ENCODE assay signal across 7 cellular contexts in the genomic region with DNA sequence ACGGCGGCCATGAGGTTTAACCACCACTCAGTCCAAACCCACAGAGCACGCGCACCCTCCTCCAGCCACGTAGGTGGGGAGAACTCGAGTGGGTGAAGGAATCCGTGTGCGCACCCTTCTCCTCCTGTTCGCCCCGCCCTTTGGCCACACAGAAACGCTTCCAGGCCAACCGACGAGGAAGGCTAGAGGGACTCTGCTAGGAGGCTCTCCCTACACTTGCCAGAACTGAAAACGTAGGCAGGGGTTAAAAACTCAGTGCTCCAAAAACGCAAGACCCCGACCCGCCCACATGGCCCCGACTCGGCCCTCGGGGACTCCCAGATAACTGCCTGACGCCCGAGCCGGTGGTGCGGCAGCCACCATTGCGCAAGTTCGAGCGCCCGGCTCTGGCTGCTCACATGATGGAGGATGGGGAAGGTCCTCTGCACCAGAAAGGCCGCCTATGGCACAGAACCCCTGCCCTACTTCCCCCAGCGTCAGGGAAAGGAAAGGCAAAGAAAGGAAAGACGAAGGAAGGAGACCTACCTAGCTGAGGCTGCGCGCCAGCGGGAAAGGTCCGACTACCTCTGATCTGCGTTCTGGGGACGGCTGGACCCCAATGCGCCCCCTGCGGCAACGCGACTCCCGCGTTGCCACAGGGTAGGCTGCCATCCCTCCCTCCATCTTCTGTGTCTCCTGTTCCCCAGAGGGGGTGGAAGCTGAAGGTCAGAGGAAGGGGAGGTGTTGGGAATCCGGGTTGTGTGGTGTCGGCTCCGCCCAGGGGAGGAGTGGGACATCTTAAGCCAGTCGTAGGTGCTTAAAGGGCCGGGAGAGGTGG.
DNase-seq lines count a peak whose midpoint lies in the region; ATAC-seq, FAIRE-seq and TF ChIP-seq lines count a peak whose summit lies in the region.

No MANE protein-coding gene starts in this region.

- H3K27ac ChIP-seq in lower lobe of right lung = peak overlapping the region; percentile 65
- H3K27ac ChIP-seq in uterus = peak overlapping the region; percentile 39 to 56

- H3K4me3 ChIP-seq in lower lobe of right lung = peak overlapping the region; percentile 50
- peak overlapping the region; percentile 45 to 52 for H3K4me3 ChIP-seq in uterus

- peak; percentile 92 for FAIRE-seq in GM19239 (lab: Jason Lieb, UNC)

- no peaks in the 10 kb centered on the region for H3K9me3 ChIP-seq in lower lobe of right lung
- H3K9me3 ChIP-seq in uterus = no peaks in the 10 kb centered on the region

- H3K36me3 ChIP-seq in lower lobe of right lung (no peaks in the 10 kb centered on the region), uterus (no peaks in the 10 kb centered on the region)

- H3K27me3 ChIP-seq in lower lobe of right lung (ENCODE audit: low read depth) = no peaks in the 10 kb centered on the region
- no peaks in the 10 kb centered on the region for H3K27me3 ChIP-seq in uterus

- H3K4me1 ChIP-seq in lower lobe of right lung = no peaks in the 10 kb centered on the region
- H3K4me1 ChIP-seq in uterus = no peaks in the 10 kb centered on the region

- TF ChIP-seq CTCF in lower lobe of right lung (IDR thresholded peaks at IDR 0.05) (no peak), uterus (IDR thresholded peaks at IDR 0.05) (no peak)

- ATAC-seq in HG03378 (IDR thresholded peaks at IDR 0.05; ENCODE audit: unreplicated experiment) = peak; percentile 51
- peak; percentile 92 to 93 for ATAC-seq in lower lobe of right lung

- no peak for TF ChIP-seq POLR2A in uterus (IDR thresholded peaks at IDR 0.05)

- intact Hi-C loops in lower lobe of right lung (cut with DNase I) = no loop called here
- intact Hi-C loops in uterus (cut with DNase I; ENCODE audit: low total_unique reads) = no loop called here

- no peak for DNase-seq in GM19239 (ENCODE audit: insufficient read length, low spot score)
- DNase-seq in NCI-H82 (lab: John Stamatoyannopoulos, UW) = peak; percentile 89
- peak; percentile 83 for DNase-seq in ecto neural progenitor cell (ENCODE audit: low spot score)
- DNase-seq in lower lobe of right lung = peak; percentile 62
- DNase-seq in uterus = peak in 1 of 2 donors; percentile 20
- no peak for DNase-seq in NCI-H2029 (lab: John Stamatoyannopoulos, UW)

Comparison
In these comparisons a context has a peak if more than half of its experiments do, and no peak if none do; other contexts are left out.
1. DNase-seq: peak in NCI-H82 (single experiment), ecto neural progenitor cell (single experiment) and lower lobe of right lung (single experiment); none in GM19239 (single experiment) and NCI-H2029 (single experiment).